Comparison of ENCODE assay signal across 2 cellular contexts in the genomic region with DNA sequence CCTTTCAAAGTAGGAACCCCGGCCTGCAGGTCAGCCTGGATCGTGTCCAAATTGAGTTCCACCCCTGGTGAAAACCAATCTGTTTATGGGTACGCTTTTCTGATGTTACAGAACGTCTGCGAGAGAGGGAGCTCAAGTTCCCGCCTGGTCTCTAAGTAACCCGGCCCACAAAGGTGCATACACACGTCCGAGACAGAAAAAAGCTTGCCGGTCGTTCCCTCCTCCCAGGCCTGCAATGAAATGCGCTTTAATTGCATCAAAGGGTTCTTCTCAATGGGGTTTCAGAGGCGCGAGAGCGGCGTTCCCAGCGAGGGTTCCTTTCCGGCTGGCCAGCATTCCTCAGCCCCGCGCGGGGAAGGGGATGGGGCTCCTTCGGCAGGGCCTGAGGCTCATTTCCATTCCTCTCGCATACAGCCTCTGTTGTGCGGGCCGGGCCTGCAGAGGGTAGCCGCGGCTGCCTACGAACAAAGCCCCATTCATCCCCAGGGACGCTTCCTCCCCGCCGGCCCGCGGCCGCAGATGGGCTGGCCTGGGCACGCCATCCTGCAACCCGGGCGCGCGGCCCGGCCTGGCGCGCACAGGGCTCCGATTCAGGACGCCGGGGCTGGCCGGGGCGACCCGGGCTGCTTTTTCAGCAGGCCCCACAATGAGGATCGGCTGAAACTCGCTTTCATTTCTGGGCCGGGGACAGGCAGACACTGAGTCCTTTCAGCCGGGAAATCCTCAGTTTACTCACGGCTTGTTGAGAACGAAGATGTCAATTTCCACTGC.
A peak's percentile ranks its signal among the peaks of the same experiment; 100 is the strongest.
TF ChIP-seq lines count a peak whose summit lies in the region.

No MANE protein-coding gene starts in this region.

TF ChIP-seq in HEK293, 187 proteins besides CTCF, POLR2A, EP300 and RAD21 (continued from another document and continues in another):
- TF ChIP-seq ZBTB10 (tag by site-specific recombination; IDR thresholded peaks at IDR 0.05) (0 out of 2 replicates have a peak, but pooled peaks have one; percentile 24), ZEB2 (tag by site-specific recombination; IDR thresholded peaks at IDR 0.05) (0 out of 2 replicates have a peak, but pooled peaks have one; percentile 21), GLIS2 (tag by site-specific recombination; IDR thresholded peaks at IDR 0.05) (no peak), ZNF221 (tag by site-specific recombination; IDR thresholded peaks at IDR 0.05; ENCODE audit: borderline replicate concordance) (no peak), ZNF501 (tag by site-specific recombination; IDR thresholded peaks at IDR 0.05) (peak; percentile 39; the same call in 1 of the 2 replicates), ZNF596 (tag by site-specific recombination; IDR thresholded peaks at IDR 0.05) (0 out of 2 replicates have a peak, but pooled peaks have one; percentile 15), KLF1 (tag by site-specific recombination; IDR thresholded peaks at IDR 0.05) (0 out of 2 replicates have a peak, but pooled peaks have one; percentile 15), ZNF600 (tag by site-specific recombination; IDR thresholded peaks at IDR 0.05) (peak; percentile 55; the same call in 1 of the 2 replicates), ZBTB20 (tag by site-specific recombination; IDR thresholded peaks at IDR 0.05) (peak; percentile 91), ZBTB26 (tag by site-specific recombination; optimal IDR thresholded peaks at IDR 0.05) (peak; percentile 76), TCF7L2 (IDR thresholded peaks at IDR 0.05; ENCODE audit: borderline replicate concordance, low read depth, low read length) (peak; percentile 38; the same call in 1 of the 2 replicates), ZNF654 (tag by site-specific recombination; IDR thresholded peaks at IDR 0.05; ENCODE audit: low read depth) (no peak), ZNF585B (tag by site-specific recombination; IDR thresholded peaks at IDR 0.05) (peak; percentile 37; the same call in 1 of the 2 replicates), ZIC2 (tag by site-specific recombination; IDR thresholded peaks at IDR 0.05) (peak; percentile 65), ZBTB48 (tag by site-specific recombination; IDR thresholded peaks at IDR 0.05) (peak; percentile 70), ZNF335 (tag by site-specific recombination; conservative IDR thresholded peaks at IDR 0.05) (peak; percentile 89)
- TF ChIP-seq, protein P1, sequence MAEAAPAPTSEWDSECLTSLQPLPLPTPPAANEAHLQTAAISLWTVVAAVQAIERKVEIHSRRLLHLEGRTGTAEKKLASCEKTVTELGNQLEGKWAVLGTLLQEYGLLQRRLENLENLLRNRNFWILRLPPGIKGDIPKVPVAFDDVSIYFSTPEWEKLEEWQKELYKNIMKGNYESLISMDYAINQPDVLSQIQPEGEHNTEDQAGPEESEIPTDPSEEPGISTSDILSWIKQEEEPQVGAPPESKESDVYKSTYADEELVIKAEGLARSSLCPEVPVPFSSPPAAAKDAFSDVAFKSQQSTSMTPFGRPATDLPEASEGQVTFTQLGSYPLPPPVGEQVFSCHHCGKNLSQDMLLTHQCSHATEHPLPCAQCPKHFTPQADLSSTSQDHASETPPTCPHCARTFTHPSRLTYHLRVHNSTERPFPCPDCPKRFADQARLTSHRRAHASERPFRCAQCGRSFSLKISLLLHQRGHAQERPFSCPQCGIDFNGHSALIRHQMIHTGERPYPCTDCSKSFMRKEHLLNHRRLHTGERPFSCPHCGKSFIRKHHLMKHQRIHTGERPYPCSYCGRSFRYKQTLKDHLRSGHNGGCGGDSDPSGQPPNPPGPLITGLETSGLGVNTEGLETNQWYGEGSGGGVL (tag by site-specific recombination; IDR thresholded peaks at IDR 0.05) = peak; percentile 57
- TF ChIP-seq, protein P2, sequence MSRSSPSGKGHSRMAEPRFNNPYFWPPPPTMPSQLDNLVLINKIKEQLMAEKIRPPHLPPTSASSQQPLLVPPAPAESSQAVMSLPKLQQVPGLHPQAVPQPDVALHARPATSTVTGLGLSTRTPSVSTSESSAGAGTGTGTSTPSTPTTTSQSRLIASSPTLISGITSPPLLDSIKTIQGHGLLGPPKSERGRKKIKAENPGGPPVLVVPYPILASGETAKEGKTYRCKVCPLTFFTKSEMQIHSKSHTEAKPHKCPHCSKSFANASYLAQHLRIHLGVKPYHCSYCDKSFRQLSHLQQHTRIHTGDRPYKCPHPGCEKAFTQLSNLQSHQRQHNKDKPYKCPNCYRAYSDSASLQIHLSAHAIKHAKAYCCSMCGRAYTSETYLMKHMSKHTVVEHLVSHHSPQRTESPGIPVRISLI (tag by site-specific recombination; IDR thresholded peaks at IDR 0.05) = 0 out of 2 replicates have a peak, but pooled peaks have one; percentile 36
- TF ChIP-seq, protein P3, sequence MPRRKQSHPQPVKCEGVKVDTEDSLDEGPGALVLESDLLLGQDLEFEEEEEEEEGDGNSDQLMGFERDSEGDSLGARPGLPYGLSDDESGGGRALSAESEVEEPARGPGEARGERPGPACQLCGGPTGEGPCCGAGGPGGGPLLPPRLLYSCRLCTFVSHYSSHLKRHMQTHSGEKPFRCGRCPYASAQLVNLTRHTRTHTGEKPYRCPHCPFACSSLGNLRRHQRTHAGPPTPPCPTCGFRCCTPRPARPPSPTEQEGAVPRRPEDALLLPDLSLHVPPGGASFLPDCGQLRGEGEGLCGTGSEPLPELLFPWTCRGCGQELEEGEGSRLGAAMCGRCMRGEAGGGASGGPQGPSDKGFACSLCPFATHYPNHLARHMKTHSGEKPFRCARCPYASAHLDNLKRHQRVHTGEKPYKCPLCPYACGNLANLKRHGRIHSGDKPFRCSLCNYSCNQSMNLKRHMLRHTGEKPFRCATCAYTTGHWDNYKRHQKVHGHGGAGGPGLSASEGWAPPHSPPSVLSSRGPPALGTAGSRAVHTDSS (tag by site-specific recombination; IDR thresholded peaks at IDR 0.05) = no peak

TF ChIP-seq in WTC11, 78 proteins besides CTCF, POLR2A, EP300 and RAD21 (continued from another document and continues in another):
- 0 out of 2 replicates have a peak, but pooled peaks have one; percentile 40 for TF ChIP-seq ZBTB43 (CRISPR knock-in tag; IDR thresholded peaks at IDR 0.05)
- peak; percentile 62; the same call in 1 of the 2 replicates for TF ChIP-seq FOXK1 (CRISPR knock-in tag; IDR thresholded peaks at IDR 0.05)
- no peak for TF ChIP-seq STAT6 (CRISPR knock-in tag; conservative IDR thresholded peaks at IDR 0.05; ENCODE audit: low read depth)
- TF ChIP-seq, protein P4, sequence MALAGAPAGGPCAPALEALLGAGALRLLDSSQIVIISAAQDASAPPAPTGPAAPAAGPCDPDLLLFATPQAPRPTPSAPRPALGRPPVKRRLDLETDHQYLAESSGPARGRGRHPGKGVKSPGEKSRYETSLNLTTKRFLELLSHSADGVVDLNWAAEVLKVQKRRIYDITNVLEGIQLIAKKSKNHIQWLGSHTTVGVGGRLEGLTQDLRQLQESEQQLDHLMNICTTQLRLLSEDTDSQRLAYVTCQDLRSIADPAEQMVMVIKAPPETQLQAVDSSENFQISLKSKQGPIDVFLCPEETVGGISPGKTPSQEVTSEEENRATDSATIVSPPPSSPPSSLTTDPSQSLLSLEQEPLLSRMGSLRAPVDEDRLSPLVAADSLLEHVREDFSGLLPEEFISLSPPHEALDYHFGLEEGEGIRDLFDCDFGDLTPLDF (CRISPR knock-in tag; IDR thresholded peaks at IDR 0.05) = no peak
- no peak for TF ChIP-seq ATF1 (CRISPR knock-in tag; IDR thresholded peaks at IDR 0.05)
- TF ChIP-seq ZNF423 (CRISPR knock-in tag; IDR thresholded peaks at IDR 0.05) = no peak
- TF ChIP-seq ZNF138 (CRISPR knock-in tag; conservative IDR thresholded peaks at IDR 0.05) = no peak
- TF ChIP-seq, protein P5, sequence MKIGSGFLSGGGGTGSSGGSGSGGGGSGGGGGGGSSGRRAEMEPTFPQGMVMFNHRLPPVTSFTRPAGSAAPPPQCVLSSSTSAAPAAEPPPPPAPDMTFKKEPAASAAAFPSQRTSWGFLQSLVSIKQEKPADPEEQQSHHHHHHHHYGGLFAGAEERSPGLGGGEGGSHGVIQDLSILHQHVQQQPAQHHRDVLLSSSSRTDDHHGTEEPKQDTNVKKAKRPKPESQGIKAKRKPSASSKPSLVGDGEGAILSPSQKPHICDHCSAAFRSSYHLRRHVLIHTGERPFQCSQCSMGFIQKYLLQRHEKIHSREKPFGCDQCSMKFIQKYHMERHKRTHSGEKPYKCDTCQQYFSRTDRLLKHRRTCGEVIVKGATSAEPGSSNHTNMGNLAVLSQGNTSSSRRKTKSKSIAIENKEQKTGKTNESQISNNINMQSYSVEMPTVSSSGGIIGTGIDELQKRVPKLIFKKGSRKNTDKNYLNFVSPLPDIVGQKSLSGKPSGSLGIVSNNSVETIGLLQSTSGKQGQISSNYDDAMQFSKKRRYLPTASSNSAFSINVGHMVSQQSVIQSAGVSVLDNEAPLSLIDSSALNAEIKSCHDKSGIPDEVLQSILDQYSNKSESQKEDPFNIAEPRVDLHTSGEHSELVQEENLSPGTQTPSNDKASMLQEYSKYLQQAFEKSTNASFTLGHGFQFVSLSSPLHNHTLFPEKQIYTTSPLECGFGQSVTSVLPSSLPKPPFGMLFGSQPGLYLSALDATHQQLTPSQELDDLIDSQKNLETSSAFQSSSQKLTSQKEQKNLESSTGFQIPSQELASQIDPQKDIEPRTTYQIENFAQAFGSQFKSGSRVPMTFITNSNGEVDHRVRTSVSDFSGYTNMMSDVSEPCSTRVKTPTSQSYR (CRISPR knock-in tag; IDR thresholded peaks at IDR 0.05) = 0 out of 2 replicates have a peak, but pooled peaks have one; percentile 49
- TF ChIP-seq TEAD4 (CRISPR knock-in tag; IDR thresholded peaks at IDR 0.05) = no peak
- TF ChIP-seq ZNF263 (CRISPR knock-in tag; IDR thresholded peaks at IDR 0.05; ENCODE audit: low read depth) = no peak
- TF ChIP-seq CDX4 (CRISPR knock-in tag; IDR thresholded peaks at IDR 0.05; ENCODE audit: borderline replicate concordance) = no peak
- TF ChIP-seq SMAD4 (CRISPR knock-in tag; IDR thresholded peaks at IDR 0.05) = no peak
- no peak for TF ChIP-seq TP53 (CRISPR knock-in tag; IDR thresholded peaks at IDR 0.05)
- no peak; the same call in 1 of the 2 replicates for TF ChIP-seq HMGA2 (CRISPR knock-in tag; IDR thresholded peaks at IDR 0.05)
- TF ChIP-seq AFF4 (CRISPR knock-in tag; IDR thresholded peaks at IDR 0.05; ENCODE audit: borderline replicate concordance) = 0 out of 2 replicates have a peak, but pooled peaks have one; percentile 74
- TF ChIP-seq, protein P6, sequence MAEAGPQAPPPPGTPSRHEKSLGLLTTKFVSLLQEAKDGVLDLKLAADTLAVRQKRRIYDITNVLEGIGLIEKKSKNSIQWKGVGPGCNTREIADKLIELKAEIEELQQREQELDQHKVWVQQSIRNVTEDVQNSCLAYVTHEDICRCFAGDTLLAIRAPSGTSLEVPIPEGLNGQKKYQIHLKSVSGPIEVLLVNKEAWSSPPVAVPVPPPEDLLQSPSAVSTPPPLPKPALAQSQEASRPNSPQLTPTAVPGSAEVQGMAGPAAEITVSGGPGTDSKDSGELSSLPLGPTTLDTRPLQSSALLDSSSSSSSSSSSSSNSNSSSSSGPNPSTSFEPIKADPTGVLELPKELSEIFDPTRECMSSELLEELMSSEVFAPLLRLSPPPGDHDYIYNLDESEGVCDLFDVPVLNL (CRISPR knock-in tag; IDR thresholded peaks at IDR 0.05; ENCODE audit: borderline replicate concordance, low read depth) = no peak
